In the genomic region with DNA sequence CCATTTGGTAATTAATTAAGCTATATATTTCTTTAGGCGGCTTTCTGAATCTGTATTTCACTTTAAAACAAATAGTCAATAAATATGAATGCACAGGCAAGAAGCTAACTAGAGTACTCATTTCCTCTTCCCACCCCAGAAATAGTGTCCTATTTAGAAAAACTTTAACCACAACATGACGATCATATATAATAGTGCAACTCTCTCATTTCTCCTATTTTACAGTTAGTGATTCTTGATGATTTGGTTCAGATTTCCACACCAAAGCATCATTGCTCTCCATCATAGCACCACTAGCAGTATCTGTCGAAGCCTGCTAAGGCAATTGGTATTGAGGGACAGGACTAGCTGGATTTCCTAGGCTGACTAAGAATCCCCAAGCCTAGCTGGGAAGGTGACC, we compare ENCODE assay signal across 16 cellular contexts.
DNase-seq lines count a peak whose midpoint lies in the region; ATAC-seq and TF ChIP-seq lines count a peak whose summit lies in the region.
"Had no signal": no experiment of that assay in that cellular context is flagged by ENCODE, and none has a peak within 500 bp of the region (broad histone marks: within the 10 kb centered on the region; RNA-seq: fewer than 3 reads in every experiment).

No MANE protein-coding gene starts in this region.

- 92% methylated on average over 3 of the region's 3 CpGs for WGBS in smooth muscle cell (ENCODE audit: low lambda C conversion rate)

- ATAC-seq in GM19372 (IDR thresholded peaks at IDR 0.05; ENCODE audit: low read depth, unreplicated experiment) (peak; percentile 88), HG02678 (IDR thresholded peaks at IDR 0.05; ENCODE audit: unreplicated experiment) (peak; percentile 95), HG03432 (IDR thresholded peaks at IDR 0.05; ENCODE audit: unreplicated experiment) (peak; percentile 93), natural killer cell (no peak)
- ATAC-seq: A549 had no signal

- no peak overlapping the region for H3K9ac ChIP-seq in BLaER1 treated with 17β-estradiol and CSF1 and Interleukin-3, amounts not matched to agents 10 nM and 100 nM
- H3K9ac ChIP-seq in smooth muscle cell (ENCODE audit: low read depth), result no peak overlapping the region

- peak overlapping the region in 3 of 11 experiments; percentile 29 to 56 (median 50); a peak in 5 of 22 replicates for H3K27ac ChIP-seq in BLaER1 treated with 17β-estradiol and CSF1 and Interleukin-3, amounts not matched to agents 10 nM and 100 nM
- no peak overlapping the region for H3K27ac ChIP-seq in smooth muscle cell (ENCODE audit: low read depth)
- H3K27ac ChIP-seq: A549, brain microvascular endothelial cell, uterus had no signal

- H3K9me3 Mint-ChIP-seq in natural killer cell, result peaks cover 0 to 4% of the 10 kb centered on the region in 2 donors

- no peaks in the 10 kb centered on the region for H3K4me1 Mint-ChIP-seq in natural killer cell

- no peak for TF ChIP-seq CTCF in natural killer cell (IDR thresholded peaks at IDR 0.05)
- TF ChIP-seq CTCF in smooth muscle cell (IDR thresholded peaks at IDR 0.05; ENCODE audit: borderline replicate concordance, insufficient read depth, poor library complexity, severe bottlenecking), result no peak

- no peak overlapping the region for H2AFZ ChIP-seq in smooth muscle cell (ENCODE audit: low read depth)

- H3K27ac Mint-ChIP-seq in natural killer cell, result no peak overlapping the region
- H3K27ac Mint-ChIP-seq: IgD-negative memory B cell had no signal

- peaks cover 0 to 7% (median 0%) of the 10 kb centered on the region in 11 experiments; a peak in 1 of 22 replicates for H3K27me3 ChIP-seq in BLaER1 treated with 17β-estradiol and CSF1 and Interleukin-3, amounts not matched to agents 10 nM and 100 nM
- H3K27me3 ChIP-seq in smooth muscle cell (ENCODE audit: low read depth), result no peaks in the 10 kb centered on the region
- H3K27me3 ChIP-seq: brain microvascular endothelial cell, uterus had no signal

- no peaks in the 10 kb centered on the region for H3K27me3 Mint-ChIP-seq in natural killer cell (ENCODE audit: low read depth in 2 of 2)

- H3K4me1 ChIP-seq in BLaER1 treated with 17β-estradiol and CSF1 and Interleukin-3, amounts not matched to agents 10 nM and 100 nM, result peaks cover 8 to 18% (median 14%) of the 10 kb centered on the region in 10 experiments; a peak in 16 of 20 replicates
- no peaks in the 10 kb centered on the region for H3K4me1 ChIP-seq in smooth muscle cell (ENCODE audit: low read depth)
- H3K4me1 ChIP-seq: A549, uterus had no signal

- no peaks in the 10 kb centered on the region for H3F3A ChIP-seq in smooth muscle cell (ENCODE audit: low read depth)

- H3K4me2 ChIP-seq in BLaER1 treated with 17β-estradiol and CSF1 and Interleukin-3, amounts not matched to agents 10 nM and 100 nM, result peak overlapping the region; percentile 36 to 79 (median 44); a peak in 21 of 22 replicates
- no peak overlapping the region for H3K4me2 ChIP-seq in smooth muscle cell
- H3K4me2 ChIP-seq: A549 had no signal

- H3K36me3 Mint-ChIP-seq in natural killer cell, result no peaks in the 10 kb centered on the region

- no peak for DNase-seq in natural killer cell
- DNase-seq in SKM-1 treated with dmso at 0.1 percent for 144 hours (lab: John Stamatoyannopoulos, UW; ENCODE audit: unreplicated experiment), result no peak
- no peak for DNase-seq in smooth muscle cell (lab: John Stamatoyannopoulos, UW; ENCODE audit: unreplicated experiment)
- no peak for DNase-seq in SW 1271 (lab: John Stamatoyannopoulos, UW)
- DNase-seq: activated CD4-positive, CD25-positive, alpha-beta regulatory T cell; activated T-cell treated with anti-CD3 and anti-CD28 coated beads, Interleukin-2, amount 50 U/mL, for 48 hours; brain microvascular endothelial cell; NCI-H2107; retina; uterus had no signal

- no peaks in the 10 kb centered on the region for H3K79me2 ChIP-seq in smooth muscle cell (ENCODE audit: low read depth)

- no peaks in the 10 kb centered on the region; a peak in 1 of 22 replicates for H3K36me3 ChIP-seq in BLaER1 treated with 17β-estradiol and CSF1 and Interleukin-3, amounts not matched to agents 10 nM and 100 nM
- no peaks in the 10 kb centered on the region for H3K36me3 ChIP-seq in smooth muscle cell (ENCODE audit: low read depth)
- H3K36me3 ChIP-seq: brain microvascular endothelial cell, uterus had no signal

- H3K4me3 Mint-ChIP-seq in natural killer cell, result no peak overlapping the region

- no peak overlapping the region for H3K4me3 ChIP-seq in BLaER1 treated with 17β-estradiol and CSF1 and Interleukin-3, amounts not matched to agents 10 nM and 100 nM
- H3K4me3 ChIP-seq in smooth muscle cell, result no peak overlapping the region
- H3K4me3 ChIP-seq: A549, uterus had no signal

- H4K20me1 ChIP-seq in BLaER1 treated with 17β-estradiol and CSF1 and Interleukin-3, amounts not matched to agents 10 nM and 100 nM, result no peaks in the 10 kb centered on the region
- H4K20me1 ChIP-seq in smooth muscle cell (ENCODE audit: low read depth), result no peaks in the 10 kb centered on the region

- intact Hi-C loops in natural killer cell (cut with micrococcal nuclease), result no loop called here

- H3K9me3 ChIP-seq in BLaER1 treated with 17β-estradiol and CSF1 and Interleukin-3, amounts not matched to agents 10 nM and 100 nM (replicated peaks in 1 of 11), result peaks cover 17 to 40% (median 29%) of the 10 kb centered on the region in 11 experiments; a peak in 20 of 22 replicates
- H3K9me3 ChIP-seq in smooth muscle cell (replicated peaks; ENCODE audit: low read depth), result no peaks in the 10 kb centered on the region
- H3K9me3 ChIP-seq: A549, uterus had no signal

Comparison
In these comparisons a context has a peak if more than half of its experiments do, and no peak if none do; other contexts are left out.
1. ATAC-seq: peak in GM19372 (single experiment), HG02678 (single experiment) and HG03432 (single experiment); none in natural killer cell (0 of 3).